8 cellular contexts compared by ENCODE assay signal in the genomic region with DNA sequence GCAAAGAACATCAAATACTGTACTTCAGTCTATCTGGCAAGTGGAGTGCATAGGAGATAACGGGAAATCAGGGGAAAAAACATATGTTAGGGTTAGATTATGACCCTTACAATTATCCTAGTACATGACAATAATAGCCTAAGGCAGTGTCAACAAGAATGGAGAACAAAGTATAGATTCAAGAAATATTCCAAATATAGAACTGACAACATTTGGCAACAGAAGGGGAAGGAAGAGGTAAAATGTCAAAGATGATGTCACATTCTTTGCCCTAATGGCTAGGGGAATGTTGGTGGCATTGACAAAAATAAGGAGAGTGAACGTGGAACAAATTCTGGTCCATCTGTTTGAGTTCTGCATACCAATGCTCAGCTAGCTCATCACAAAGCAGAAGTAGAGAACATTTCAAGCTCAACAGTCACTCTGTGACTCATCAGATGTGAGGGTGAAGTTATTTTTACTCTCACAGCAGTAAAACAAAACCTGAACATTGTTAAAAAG. TPM values are rescaled to one million over a fixed set of nuclear protein-coding genes. Genes with fewer than 3 reads are reported as not detected.
DNase-seq lines count a peak whose midpoint lies in the region; ATAC-seq, FAIRE-seq and TF ChIP-seq lines count a peak whose summit lies in the region.

No MANE protein-coding gene starts in this region.

- TF ChIP-seq CTCF in bronchial epithelial cell (IDR thresholded peaks at IDR 0.05; ENCODE audit: insufficient read depth, low read length, severe bottlenecking), result no peak

- no peaks in the 10 kb centered on the region for H3K36me3 ChIP-seq in BLaER1 treated with 17β-estradiol and CSF1 and Interleukin-3, amounts not matched to agents 10 nM and 100 nM
- no peaks in the 10 kb centered on the region for H3K36me3 ChIP-seq in bronchial epithelial cell (ENCODE audit: control insufficient read depth, insufficient read depth, low read length)

- H4K20me1 ChIP-seq in BLaER1 treated with 17β-estradiol and CSF1 and Interleukin-3, amounts not matched to agents 10 nM and 100 nM, result no peaks in the 10 kb centered on the region

- H3K27me3 ChIP-seq in BLaER1 treated with 17β-estradiol and CSF1 and Interleukin-3, amounts not matched to agents 10 nM and 100 nM, result no peaks in the 10 kb centered on the region
- H3K27me3 ChIP-seq in bronchial epithelial cell (ENCODE audit: control insufficient read depth, insufficient read depth, low read length), result no peaks in the 10 kb centered on the region

- in situ Hi-C loops in KBM-7 (cut with MboI; ENCODE audit: low pct_unique_long_range_greater_than_20kb, low sequenced_read_pairs), result no loop called here

- ATAC-seq in GM21619 (IDR thresholded peaks at IDR 0.05; ENCODE audit: unreplicated experiment), result peak; percentile 63

- H3K4me1 ChIP-seq in BLaER1 treated with 17β-estradiol and CSF1 and Interleukin-3, amounts not matched to agents 10 nM and 100 nM, result peaks cover 14 to 52% (median 35%) of the 10 kb centered on the region in 10 experiments

- H3K27ac ChIP-seq in BLaER1 treated with 17β-estradiol and CSF1 and Interleukin-3, amounts not matched to agents 10 nM and 100 nM, result peak overlapping the region; percentile 62 to 94 (median 84)

- DNase-seq in KBM-7 (peak; percentile 98), bronchial epithelial cell (ENCODE audit: low read depth) (peak; percentile 75), putamen (ENCODE audit: low spot score) (peak; percentile 48), NCI-H1930 (lab: John Stamatoyannopoulos, UW) (no peak), NCI-H524 treated with DMSO at 0.1 percent for 48 hours (lab: John Stamatoyannopoulos, UW) (no peak), SHP77 treated with DMSO at 0.1 percent for 48 hours (lab: John Stamatoyannopoulos, UW) (no peak)

- peak overlapping the region; percentile 28 to 91 (median 71); a peak in 21 of 22 replicates for H3K4me2 ChIP-seq in BLaER1 treated with 17β-estradiol and CSF1 and Interleukin-3, amounts not matched to agents 10 nM and 100 nM

- peaks cover 0 to 12% (median 0%) of the 10 kb centered on the region in 11 experiments; a peak in 1 of 22 replicates for H3K9me3 ChIP-seq in BLaER1 treated with 17β-estradiol and CSF1 and Interleukin-3, amounts not matched to agents 10 nM and 100 nM (replicated peaks in 1 of 11)

- peak overlapping the region in 1 of 10 experiments; percentile 25; a peak in 1 of 20 replicates for H3K4me3 ChIP-seq in BLaER1 treated with 17β-estradiol and CSF1 and Interleukin-3, amounts not matched to agents 10 nM and 100 nM
- no peak overlapping the region for H3K4me3 ChIP-seq in bronchial epithelial cell (ENCODE audit: low read depth, low read length)

- H3K9ac ChIP-seq in BLaER1 treated with 17β-estradiol and CSF1 and Interleukin-3, amounts not matched to agents 10 nM and 100 nM, result peak overlapping the region in 9 of 11 experiments; percentile 40 to 80 (median 69); a peak in 16 of 22 replicates

- no peak for FAIRE-seq in bronchial epithelial cell (lab: Jason Lieb, UNC)

RNA-seq across cellular contexts. Expression of gene ATP8B4, which starts 15.5 kb away (rescaled TPM):
- total RNA-seq in bronchial epithelial cell, result 0.26 and 1.1 TPM in 2 replicates

RNA-seq across cellular contexts. Expression of gene SLC27A2, which starts 47.4 kb away (rescaled TPM):
- 1.3 and 6.7 TPM in 2 replicates for total RNA-seq in bronchial epithelial cell

Comparison
In these comparisons a context has a peak if more than half of its experiments do, and no peak if none do; other contexts are left out.
1. DNase-seq: peak in KBM-7 (single experiment), bronchial epithelial cell (single experiment) and putamen (single experiment); none in NCI-H1930 (0 of 2), NCI-H524 treated with DMSO at 0.1 percent for 48 hours (single experiment) and SHP77 treated with DMSO at 0.1 percent for 48 hours (single experiment).